ENCODE assay signal across 8 cellular contexts in genomic region chr2:10493636-10494281, GRCh38. TPM values are rescaled to one million over a fixed set of nuclear protein-coding genes. Genes with fewer than 3 reads are reported as not detected.
DNase-seq lines count a peak whose midpoint lies in the region; ATAC-seq and TF ChIP-seq lines count a peak whose summit lies in the region.

No MANE protein-coding gene starts in this region.

- peak; percentile 77 for DNase-seq in GM20000 (ENCODE audit: low spot score)
- peak; percentile 95 for DNase-seq in IMR-90
- peak; percentile 88 for DNase-seq in activated CD4-positive, alpha-beta T cell treated with anti-CD3 and anti-CD28 coated beads for 48 hours
- DNase-seq in dermis blood vessel endothelial cell = peak; percentile 20
- peak; percentile 73 to 78 for DNase-seq in stimulated activated CD4-positive, alpha-beta T cell treated with anti-CD3 and anti-CD28 coated beads, Interleukin-15, amount 100 ng/mL, for 48 hours (ENCODE audit: low read depth in 2 of 2)
- DNase-seq in NCI-H128 (lab: John Stamatoyannopoulos, UW; ENCODE audit: unreplicated experiment) = no peak
- DNase-seq in mesothelial cell of epicardium (ENCODE audit: low spot score in 2 of 2, unreplicated experiment in 2 of 2) = no peak

- H3K27ac Mint-ChIP-seq in mesothelial cell of epicardium = no peak overlapping the region

- H3K4me1 ChIP-seq in BLaER1 (peaks cover 37% of the 10 kb centered on the region), IMR-90 (ENCODE audit: control insufficient read depth, insufficient read depth, low read length) (peaks cover 11% of the 10 kb centered on the region)

- H4K5ac ChIP-seq in IMR-90 (ENCODE audit: low read depth, low read length) = no peak overlapping the region

- peaks cover 6% of the 10 kb centered on the region for H3K36me3 Mint-ChIP-seq in mesothelial cell of epicardium

- H2AFZ ChIP-seq in IMR-90 (replicated peaks; ENCODE audit: low read length, poor library complexity) = peak overlapping the region; percentile 18

- peaks cover 21% of the 10 kb centered on the region for H3K27me3 Mint-ChIP-seq in mesothelial cell of epicardium (ENCODE audit: low read depth)

- no peak overlapping the region for H2BK5ac ChIP-seq in IMR-90 (ENCODE audit: low read depth, low read length, poor library complexity, severe bottlenecking)

- no peak overlapping the region for H3K56ac ChIP-seq in IMR-90 (ENCODE audit: extremely low read depth, insufficient read depth, low read length)

- peak overlapping the region; percentile 78 for H3K4me2 ChIP-seq in BLaER1
- H3K4me2 ChIP-seq in IMR-90 (ENCODE audit: low read depth, low read length) = peak overlapping the region; percentile 11; the same call in 1 of the 2 replicates

- no peaks in the 10 kb centered on the region for H3K4me1 Mint-ChIP-seq in mesothelial cell of epicardium

- H3K4ac ChIP-seq in IMR-90 (ENCODE audit: low read depth, low read length) = no peak overlapping the region

- ATAC-seq in IMR-90 (ENCODE audit: low read depth) = peak; percentile 78

- peak overlapping the region; percentile 67 for H2AK9ac ChIP-seq in IMR-90 (replicated peaks; ENCODE audit: low read depth, low read length, poor library complexity)

- H2BK15ac ChIP-seq in IMR-90 (ENCODE audit: low read depth, low read length) = no peak overlapping the region

- H3K36me3 ChIP-seq in BLaER1 = no peaks in the 10 kb centered on the region
- no peaks in the 10 kb centered on the region for H3K36me3 ChIP-seq in IMR-90 (ENCODE audit: control insufficient read depth, insufficient read depth, low read length)

- no TSS peak for BruUV-seq in IMR-90 (replicated peaks; lab: Mats Ljungman, UMichigan)

- peaks cover 6% of the 10 kb centered on the region; the same call in 1 of the 2 replicates for H3K9me1 ChIP-seq in IMR-90 (ENCODE audit: insufficient read depth, low read length)

- no peak overlapping the region for H3K18ac ChIP-seq in IMR-90 (ENCODE audit: low read depth, low read length)

- dilution Hi-C loops in IMR-90 (cut with HindIII; ENCODE audit: low sequenced_read_pairs, unreplicated experiment) = no loop called here

- intact Hi-C loops in IMR-90 (cut with micrococcal nuclease) = no loop called here

- no peak; the same call in none of the 2 replicates for TF ChIP-seq RAD21 in IMR-90 (IDR thresholded peaks at IDR 0.05; ENCODE audit: low read length)

- H4K20me1 ChIP-seq in BLaER1 (no peaks in the 10 kb centered on the region), IMR-90 (ENCODE audit: insufficient read depth, low read length) (peaks cover 19% of the 10 kb centered on the region)

- H3K79me1 ChIP-seq in IMR-90 (ENCODE audit: low read depth in 1 of 2, low read length in 2 of 2) = no peaks in the 10 kb centered on the region

- peaks cover 8% of the 10 kb centered on the region for H3K9me3 Mint-ChIP-seq in mesothelial cell of epicardium

- H2BK20ac ChIP-seq in IMR-90 (ENCODE audit: low read depth, low read length) = no peak overlapping the region

- H4K91ac ChIP-seq in IMR-90 (ENCODE audit: insufficient read depth, low read depth, low read length) = no peak overlapping the region

- CTCF ChIA-PET in IMR-90 (lab: Yijun Ruan, JAX) = no interaction called here

- no peak for TF ChIP-seq CTCF in GM20000 (IDR thresholded peaks at IDR 0.05; ENCODE audit: extremely low read depth, missing control alignments)
- no peak for TF ChIP-seq CTCF in IMR-90 (conservative IDR thresholded peaks at IDR 0.05; ENCODE audit: low read depth, low read length)
- no peak for TF ChIP-seq CTCF in mesothelial cell of epicardium (IDR thresholded peaks at IDR 0.05; ENCODE audit: unreplicated experiment)

- H4K8ac ChIP-seq in IMR-90 (ENCODE audit: low read depth in 2 of 2, low read length in 2 of 2) = no peak overlapping the region; a peak in 1 of 4 replicates

- no peaks in the 10 kb centered on the region for H3K27me3 ChIP-seq in BLaER1
- peaks cover 25% of the 10 kb centered on the region for H3K27me3 ChIP-seq in IMR-90 (ENCODE audit: control insufficient read depth, insufficient read depth, low read length)

- no peak overlapping the region for H3K23ac ChIP-seq in IMR-90 (ENCODE audit: low read depth, low read length)

- peak overlapping the region; percentile 67; the same call in 1 of the 2 replicates for H2AK5ac ChIP-seq in IMR-90 (ENCODE audit: low read depth, low read length)

- POLR2A ChIA-PET in IMR-90 (lab: Charles Lee; ENCODE audit: unreplicated experiment) = no interaction called here

- WGBS in IMR-90 (ENCODE audit: extremely low coverage in 2 of 2, insufficient read length in 1 of 2), 2 experiments = 20% methylated on average over 6 of the region's 22 CpGs; no CpG with 5 or more reads in 1 of the 2 experiments

- H3K14ac ChIP-seq in IMR-90 (replicated peaks; ENCODE audit: low read depth, low read length) = no peak overlapping the region

- H3K27ac ChIP-seq in BLaER1 (peak overlapping the region; percentile 71), IMR-90 (ENCODE audit: insufficient read depth, low read length) (no peak overlapping the region)

- H2BK120ac ChIP-seq in IMR-90 (ENCODE audit: low read depth, low read length) = no peak overlapping the region

- no peak overlapping the region for H3K4me3 Mint-ChIP-seq in mesothelial cell of epicardium

- H3K9ac ChIP-seq in BLaER1 (no peak overlapping the region), IMR-90 (ENCODE audit: low read depth, low read length) (no peak overlapping the region)

- peaks cover 17% of the 10 kb centered on the region for H3K9me3 ChIP-seq in BLaER1
- H3K9me3 ChIP-seq in IMR-90 (ENCODE audit: control insufficient read depth, insufficient read depth, low read length) = peaks cover 3% of the 10 kb centered on the region

- in situ Hi-C loops in IMR-90 (cut with MboI; ENCODE audit: low sequenced_read_pairs) = no loop called here

- H3K4me3 ChIP-seq in BLaER1 (peak overlapping the region; percentile 11; the same call in 1 of the 2 replicates), IMR-90 (ENCODE audit: insufficient read depth, low read depth, low read length) (no peak overlapping the region)

- TF ChIP-seq POLR2A in IMR-90 (IDR thresholded peaks at IDR 0.05; ENCODE audit: low read depth, low read length) = no peak; the same call in 1 of the 2 replicates

TF ChIP-seq in IMR-90, 13 proteins besides CTCF, POLR2A, EP300 and RAD21:
- no peak for TF ChIP-seq SMC3 (IDR thresholded peaks at IDR 0.05; ENCODE audit: low read depth, low read length)
- TF ChIP-seq MXI1 (IDR thresholded peaks at IDR 0.05; ENCODE audit: borderline replicate concordance, low read depth, low read length) = no peak
- no peak for TF ChIP-seq CHD1 (IDR thresholded peaks at IDR 0.05; ENCODE audit: low read depth, low read length)
- TF ChIP-seq USF2 (IDR thresholded peaks at IDR 0.05; ENCODE audit: low read depth, low read length) = no peak
- TF ChIP-seq RCOR1 (IDR thresholded peaks at IDR 0.05; ENCODE audit: insufficient replicate concordance, low read length) = peak; percentile 94
- TF ChIP-seq RFX5 (IDR thresholded peaks at IDR 0.05; ENCODE audit: low read depth, low read length) = no peak
- peak; percentile 92 for TF ChIP-seq MAZ (IDR thresholded peaks at IDR 0.05; ENCODE audit: borderline replicate concordance, low read depth, low read length)
- peak; percentile 95 for TF ChIP-seq CEBPB (IDR thresholded peaks at IDR 0.05; ENCODE audit: low read depth, low read length)
- TF ChIP-seq ELK1 (IDR thresholded peaks at IDR 0.05; ENCODE audit: borderline replicate concordance, low read depth, low read length) = no peak
- no peak for TF ChIP-seq NFE2L2 (IDR thresholded peaks at IDR 0.05; ENCODE audit: low read depth, low read length)
- TF ChIP-seq MAFK (IDR thresholded peaks at IDR 0.05; ENCODE audit: low read depth, low read length) = peak; percentile 9; the same call in 1 of the 2 replicates
- TF ChIP-seq FOS (IDR thresholded peaks at IDR 0.05; ENCODE audit: low read depth, low read length) = peak; percentile 87
- peak; percentile 33; the same call in 1 of the 2 replicates for TF ChIP-seq BHLHE40 (IDR thresholded peaks at IDR 0.05; ENCODE audit: low read depth, low read length)
TF ChIP-seq in IMR-90: peak in this region for 6.

RNA-seq across cellular contexts. Expression of gene ODC1, which starts 45.6 kb away (rescaled TPM):
- total RNA-seq in IMR-90 (2012; rRNA removed) = 204 and 251 TPM in 2 replicates
- 103 and 117 TPM in 2 replicates for polyA plus RNA-seq in IMR-90 (2012; rRNA removed)
- 55.7 and 87.1 TPM in 2 replicates for polyA plus RNA-seq in IMR-90 (2012; cell fraction: cytosol; rRNA removed)
- polyA plus RNA-seq in IMR-90 (2012; cell fraction: nucleus; rRNA removed; ENCODE audit: low replicate concordance) = 43.7 and 137 TPM in 2 replicates
- 111 and 129 TPM in 2 replicates for total RNA-seq in dermis blood vessel endothelial cell
- total RNA-seq in mesothelial cell of epicardium = 138 to 148 TPM (median 148 TPM) in 3 replicates

Comparison
In these comparisons a context has a peak if more than half of its experiments do, and no peak if none do; other contexts are left out.
1. DNase-seq: peak in GM20000 (single experiment), IMR-90 (single experiment), activated CD4-positive, alpha-beta T cell treated with anti-CD3 and anti-CD28 coated beads for 48 hours (single experiment), dermis blood vessel endothelial cell (single experiment) and stimulated activated CD4-positive, alpha-beta T cell treated with anti-CD3 and anti-CD28 coated beads, Interleukin-15, amount 100 ng/mL, for 48 hours (2 of 2); none in NCI-H128 (single experiment) and mesothelial cell of epicardium (0 of 2).